Comparison of ENCODE assay signal across 8 cellular contexts in the genomic region with DNA sequence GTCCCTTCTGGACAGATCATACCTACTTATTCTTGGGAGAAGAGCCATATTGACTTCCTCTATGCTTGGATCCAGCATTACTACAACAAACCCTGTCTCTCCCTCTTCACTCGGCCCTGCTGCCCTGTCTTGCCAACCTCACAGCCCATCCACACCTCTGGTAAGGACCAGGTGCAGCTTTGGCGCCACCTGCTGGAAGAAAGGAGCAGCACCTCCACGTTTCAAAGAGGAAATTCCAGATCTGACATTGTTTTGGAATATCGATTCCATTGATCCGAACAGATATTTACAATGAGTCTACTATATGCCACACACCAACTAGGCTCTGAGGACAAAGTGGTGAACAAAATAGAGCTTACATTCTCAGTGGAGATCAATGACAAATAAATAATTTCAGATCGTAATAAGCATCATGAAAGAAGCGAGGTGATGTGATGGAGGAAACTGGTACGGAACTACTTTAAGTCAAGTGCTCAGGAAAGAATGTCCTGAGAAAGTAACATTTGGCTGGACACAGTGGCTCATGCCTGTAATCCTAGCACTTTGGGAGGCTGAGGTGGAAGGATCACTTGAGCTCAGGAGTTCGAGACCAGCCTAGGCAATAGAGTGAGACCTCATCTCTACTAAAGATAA. TPM values are rescaled to one million over a fixed set of nuclear protein-coding genes. Genes with fewer than 3 reads are reported as not detected.
DNase-seq lines count a peak whose midpoint lies in the region; ATAC-seq and TF ChIP-seq lines count a peak whose summit lies in the region.

No MANE protein-coding gene starts in this region.

- 31 to 33% methylated on average over 9 of the region's 9 CpGs for WGBS in lower leg skin, 2 donors

- no peak overlapping the region for H3K27ac Mint-ChIP-seq in activated CD4-positive, alpha-beta T cell treated with anti-CD3 and anti-CD28 coated beads, Interleukin-2, amount 10 ng/mL, durations not matched to agents 7 days and 5 days

- H3K9me3 Mint-ChIP-seq in activated CD4-positive, alpha-beta T cell treated with anti-CD3 and anti-CD28 coated beads, Interleukin-2, amount 10 ng/mL, durations not matched to agents 7 days and 5 days = no peaks in the 10 kb centered on the region

- POLR2A ChIA-PET in activated CD4-positive, alpha-beta T cell treated with anti-CD3 and anti-CD28 coated beads, Interleukin-2, amount 10 ng/mL, durations not matched to agents 7 days and 5 days (lab: Charles Lee) = no interaction called here

- peak; percentile 25 for DNase-seq in AG09319 (ENCODE audit: extremely low read depth, low read depth)
- DNase-seq in H4 (ENCODE audit: low spot score) = peak; percentile 57
- DNase-seq in NCI-H446 treated with DMSO at 0.1 percent for 48 hours (lab: John Stamatoyannopoulos, UW) = peak; percentile 34
- DNase-seq in activated CD4-positive, alpha-beta T cell treated with anti-CD3 and anti-CD28 coated beads, Interleukin-2, amount 10 ng/mL, durations not matched to agents 7 days and 5 days = peak; percentile 80
- DNase-seq in dermis blood vessel endothelial cell = peak; percentile 79
- peak; percentile 73 to 94 for DNase-seq in lower leg skin (ENCODE audit: low spot score in 2 of 2)
- peak; percentile 23 for DNase-seq in stimulated activated CD8-positive, alpha-beta memory T cell treated with anti-CD3 and anti-CD28 coated beads, Interleukin-12 subunit alpha, Interleukin-12 subunit beta, amount 100 ng/mL, for 24 hours (ENCODE audit: extremely low read depth)

- no peak overlapping the region for H3K4me3 ChIP-seq in lower leg skin (ENCODE audit: low read depth, poor library complexity, severe bottlenecking)

- CTCF ChIA-PET in activated CD4-positive, alpha-beta T cell treated with anti-CD3 and anti-CD28 coated beads, Interleukin-2, amount 10 ng/mL, durations not matched to agents 7 days and 5 days (lab: Charles Lee) = interaction anchor here (0.5 to 3.9 kb wide), 28 partner anchors 12 to 1254 kb away, joined by 3 to 18 read pairs (median 3); a partner anchor contains a TSS

- no peaks in the 10 kb centered on the region for H3K36me3 Mint-ChIP-seq in activated CD4-positive, alpha-beta T cell treated with anti-CD3 and anti-CD28 coated beads, Interleukin-2, amount 10 ng/mL, durations not matched to agents 7 days and 5 days (ENCODE audit: low read depth)

- peaks cover 5% of the 10 kb centered on the region for H3K4me1 Mint-ChIP-seq in activated CD4-positive, alpha-beta T cell treated with anti-CD3 and anti-CD28 coated beads, Interleukin-2, amount 10 ng/mL, durations not matched to agents 7 days and 5 days

- no peaks in the 10 kb centered on the region for H3K27me3 Mint-ChIP-seq in activated CD4-positive, alpha-beta T cell treated with anti-CD3 and anti-CD28 coated beads, Interleukin-2, amount 10 ng/mL, durations not matched to agents 7 days and 5 days

- intact Hi-C loops in lower leg skin (cut with DNase I; ENCODE audit: low total_unique reads) = loop anchor here (2.0 to 10.0 kb wide), 3 partner anchors 51 to 156 kb away; no protein-coding TSS in a partner anchor

- no peak for ATAC-seq in HG03135 (IDR thresholded peaks at IDR 0.05; ENCODE audit: unreplicated experiment)

- no peak overlapping the region for H3K4me3 Mint-ChIP-seq in activated CD4-positive, alpha-beta T cell treated with anti-CD3 and anti-CD28 coated beads, Interleukin-2, amount 10 ng/mL, durations not matched to agents 7 days and 5 days

- TF ChIP-seq CTCF in AG09319 (IDR thresholded peaks at IDR 0.05; ENCODE audit: low read depth, low read length) (peak; percentile 99), lower leg skin (IDR thresholded peaks at IDR 0.05) (peak in 1 of 3 donors; percentile 94)

- TF ChIP-seq POLR2A in lower leg skin (IDR thresholded peaks at IDR 0.05) = no peak

RNA-seq across cellular contexts. Expression of a gene that starts 18.7 kb away (rescaled TPM):
- total RNA-seq in H4 (2014; rRNA removed; shearing (Covaris generic)) = 8.5 and 9.5 TPM in 2 replicates
- total RNA-seq in activated CD4-positive, alpha-beta T cell treated with anti-CD3 and anti-CD28 coated beads, Interleukin-2, amount 10 ng/mL, durations not matched to agents 7 days and 5 days = 1 to 10 TPM; 2.0 to 2.8 TPM
- total RNA-seq in dermis blood vessel endothelial cell (0.42 TPM in 1 of 2 replicates, not detected in the other), lower leg skin (100 to 1,000 TPM; 103 to 209 (median 131) TPM)

Comparison
In these comparisons a context has a peak if more than half of its experiments do, and no peak if none do; other contexts are left out.
1. DNase-seq: peak in every context shown above with its lines; median percentile 84 in lower leg skin; 80 in activated CD4-positive, alpha-beta T cell treated with anti-CD3 and anti-CD28 coated beads, Interleukin-2, amount 10 ng/mL, durations not matched to agents 7 days and 5 days; 79 in dermis blood vessel endothelial cell; 57 in H4; 34 in NCI-H446 treated with DMSO at 0.1 percent for 48 hours; 25 in AG09319; 23 in stimulated activated CD8-positive, alpha-beta memory T cell treated with anti-CD3 and anti-CD28 coated beads, Interleukin-12 subunit alpha, Interleukin-12 subunit beta, amount 100 ng/mL, for 24 hours.